ENCODE assay signal across 8 cellular contexts in the genomic region with DNA sequence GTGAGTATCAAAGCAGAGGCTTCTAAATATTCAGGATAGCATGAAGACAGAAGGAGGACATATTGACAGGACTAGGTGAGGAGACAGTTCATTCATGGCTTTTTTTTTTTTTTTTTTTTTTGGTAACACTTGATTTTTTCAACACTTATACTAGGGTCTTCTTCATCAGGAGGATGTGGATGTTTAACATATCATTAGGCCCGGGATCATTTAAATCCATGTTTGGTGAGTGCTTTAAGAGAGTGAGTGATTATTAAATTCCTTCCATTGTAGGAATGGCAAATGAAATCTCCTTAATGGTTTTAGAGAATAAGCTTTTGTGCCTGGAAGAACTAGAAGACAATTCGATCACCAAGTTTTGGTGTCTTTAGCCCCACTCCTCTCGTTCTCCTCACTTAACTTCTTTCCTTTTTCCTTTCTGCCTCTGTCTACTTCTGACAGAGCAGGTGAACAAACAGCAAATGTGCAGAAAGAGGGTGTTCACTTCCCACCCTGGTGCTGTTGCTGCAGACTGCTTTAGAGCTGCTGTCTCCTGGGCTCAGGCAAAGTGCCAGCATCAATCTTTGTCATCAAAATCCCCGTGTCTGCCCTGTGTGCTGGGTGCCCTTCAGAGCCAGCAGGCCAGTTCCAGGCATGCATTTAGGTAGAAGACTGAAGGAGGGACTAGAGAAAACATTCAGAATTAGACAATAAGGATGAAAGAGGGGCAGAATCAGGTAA. TPM values are rescaled to one million over a fixed set of nuclear protein-coding genes. Genes with fewer than 3 reads are reported as not detected.
DNase-seq lines count a peak whose midpoint lies in the region; ATAC-seq and TF ChIP-seq lines count a peak whose summit lies in the region.

No MANE protein-coding gene starts in this region.

- peak overlapping the region; percentile 66 to 71 for H3K27ac ChIP-seq in ascending aorta
- peak overlapping the region; percentile 71 to 87 for H3K27ac ChIP-seq in lung (ENCODE audit: low read depth in 1 of 2, low read length in 1 of 2)
- peak overlapping the region; percentile 69 to 81 for H3K27ac ChIP-seq in thoracic aorta

- DNase-seq in G401 (ENCODE audit: low spot score) (peak; percentile 31), NCI-H774 (lab: John Stamatoyannopoulos, UW) (peak; percentile 47), ascending aorta (ENCODE audit: low spot score in 2 of 2) (no peak), lung (ENCODE audit: low spot score) (no peak), thoracic aorta (ENCODE audit: low spot score) (no peak), GM13976 (ENCODE audit: low spot score) (no peak)

- 29 to 34% methylated on average over 4 of the region's 4 CpGs for WGBS in lung, 2 donors

- intact Hi-C loops in ascending aorta (cut with DNase I), result no loop called here

- H3K4me1 ChIP-seq in ascending aorta (peaks cover 10 to 25% of the 10 kb centered on the region in 2 donors), lung (ENCODE audit: control insufficient read depth in 2 of 2, insufficient read depth in 2 of 2, low read length in 2 of 2) (peaks cover 5 to 13% of the 10 kb centered on the region in 2 donors), thoracic aorta (ENCODE audit: control insufficient read depth in 1 of 2, low read depth in 2 of 2) (peaks cover 30 to 51% of the 10 kb centered on the region in 2 donors)

- ATAC-seq in lung (ENCODE audit: insufficient read depth, low FRiP score) (no peak), thoracic aorta (ENCODE audit: insufficient number of reproducible peaks, low FRiP score, low read depth) (no peak), GM21528 (IDR thresholded peaks at IDR 0.05; ENCODE audit: low FRiP score, unreplicated experiment) (no peak), HG03175 (IDR thresholded peaks at IDR 0.05; ENCODE audit: unreplicated experiment) (no peak)

- H3K27me3 ChIP-seq in ascending aorta (no peaks in the 10 kb centered on the region), lung (ENCODE audit: control insufficient read depth, insufficient read depth) (no peaks in the 10 kb centered on the region), thoracic aorta (replicated peaks; ENCODE audit: insufficient read depth) (no peaks in the 10 kb centered on the region)

- H3K36me3 ChIP-seq in ascending aorta, result no peaks in the 10 kb centered on the region
- H3K36me3 ChIP-seq in lung (ENCODE audit: control insufficient read depth in 2 of 2, insufficient read depth in 2 of 2, low read length in 2 of 2), result no peaks in the 10 kb centered on the region
- no peaks in the 10 kb centered on the region for H3K36me3 ChIP-seq in thoracic aorta

- H3K4me3 ChIP-seq in ascending aorta, result no peak overlapping the region
- H3K4me3 ChIP-seq in lung, result no peak overlapping the region
- peak overlapping the region; percentile 46 for H3K4me3 ChIP-seq in thoracic aorta

- H3K9me3 ChIP-seq in ascending aorta, result no peaks in the 10 kb centered on the region
- H3K9me3 ChIP-seq in lung (ENCODE audit: control insufficient read depth in 2 of 2, insufficient read depth in 1 of 2, low read length in 1 of 2), result no peaks in the 10 kb centered on the region
- H3K9me3 ChIP-seq in thoracic aorta, result no peaks in the 10 kb centered on the region

- no peak for TF ChIP-seq CTCF in ascending aorta (IDR thresholded peaks at IDR 0.05)
- no peak for TF ChIP-seq CTCF in lung (IDR thresholded peaks at IDR 0.05; ENCODE audit: control extremely low read depth, extremely low read depth)
- no peak for TF ChIP-seq CTCF in thoracic aorta (IDR thresholded peaks at IDR 0.05)
- TF ChIP-seq CTCF in GM13976 (IDR thresholded peaks at IDR 0.05; ENCODE audit: borderline replicate concordance, control extremely low read depth, extremely low read depth, insufficient read depth, missing control alignments), result no peak

- in situ Hi-C loops in G401 (cut with HindIII; ENCODE audit: low sequenced_read_pairs) (no loop called here), GM13976 (cut with MboI; ENCODE audit: low sequenced_read_pairs, unreplicated experiment) (loop anchor here (10.0 kb wide), 1 partner anchor 199 kb away; no protein-coding TSS in a partner anchor)

RNA-seq across cellular contexts. Expression of a gene that starts 35.6 kb away (rescaled TPM):
- 280 and 333 TPM in 2 replicates for total RNA-seq in G401 (2014; rRNA removed; shearing (Covaris generic))
- 192 TPM for total RNA-seq in ascending aorta
- 100 to 1,000 TPM; 206 to 313 TPM for total RNA-seq in lung
- polyA plus RNA-seq in lung, result 100 to 1,000 TPM; 120 to 258 TPM
- 100 to 1,000 TPM; 111 to 149 TPM for total RNA-seq in thoracic aorta

RNA-seq across cellular contexts. Expression of a gene that starts 41.6 kb away (rescaled TPM):
- total RNA-seq in G401 (2014; rRNA removed; shearing (Covaris generic)), result 3.8 and 12.2 TPM in 2 replicates
- total RNA-seq in ascending aorta (21.9 TPM), lung (10 to 100 TPM; 26.2 to 52.8 TPM), thoracic aorta (10 to 100 TPM; 25.6 to 57.7 TPM)
- 1 to 10 TPM; 7.0 to 8.5 TPM for polyA plus RNA-seq in lung

Comparison
In these comparisons a context has a peak if more than half of its experiments do, and no peak if none do; other contexts are left out.
1. DNase-seq: peak in G401 (single experiment) and NCI-H774 (single experiment); none in ascending aorta (0 of 2), lung (single experiment), thoracic aorta (single experiment) and GM13976 (single experiment).
2. Peak in every context shown above with its lines, with median percentiles within 50 percentile points of each other: H3K27ac ChIP-seq.